Comparison of ENCODE assay signal across 10 cellular contexts in the genomic region with DNA sequence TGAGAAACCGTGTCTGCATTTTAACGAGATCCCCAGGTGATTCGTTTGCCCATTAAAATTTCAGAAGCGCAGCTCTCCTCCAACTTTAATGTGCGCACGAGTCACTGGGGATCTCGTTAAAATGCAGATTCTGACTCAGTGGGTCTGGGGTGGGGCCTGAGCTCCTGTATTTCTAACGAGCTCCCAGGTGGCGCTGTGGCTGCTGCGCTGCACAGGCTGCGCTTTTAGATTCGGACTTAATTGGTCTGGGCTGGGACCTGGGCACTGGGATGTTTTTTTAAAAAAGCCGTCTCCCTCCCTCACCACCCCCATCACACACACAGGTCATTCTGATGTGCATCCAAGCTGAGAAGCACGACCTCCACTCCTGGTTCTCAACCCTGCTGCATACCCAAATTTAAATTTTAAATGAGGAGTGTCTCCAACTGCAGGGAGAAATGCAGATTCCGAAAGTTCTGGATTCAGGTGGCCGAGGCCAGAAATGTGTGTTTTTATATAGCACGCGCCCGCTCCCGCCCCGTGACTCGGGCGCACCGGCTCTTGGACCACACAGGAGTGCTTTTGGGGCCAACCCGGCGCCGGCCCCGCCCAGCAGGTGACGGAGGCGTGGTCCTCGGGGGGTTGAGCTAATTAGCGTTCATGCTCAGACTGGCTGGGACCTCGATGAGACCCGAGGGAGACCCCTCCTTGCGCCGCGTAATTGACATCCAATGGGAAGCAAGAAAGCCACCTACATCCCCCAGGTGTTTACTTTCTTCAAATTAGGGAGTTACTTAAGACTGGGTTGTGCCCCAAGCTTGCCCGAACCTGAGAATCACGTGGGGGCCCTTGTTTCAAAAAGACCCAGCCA.
DNase-seq lines count a peak whose midpoint lies in the region; ATAC-seq and TF ChIP-seq lines count a peak whose summit lies in the region.
"Had no signal": no experiment of that assay in that cellular context is flagged by ENCODE, and none has a peak within 500 bp of the region (broad histone marks: within the 10 kb centered on the region; RNA-seq: fewer than 3 reads in every experiment).

No MANE protein-coding gene starts in this region.

- peaks cover 48% of the 10 kb centered on the region for H3K27me3 Mint-ChIP-seq in activated CD8-positive, alpha-beta memory T cell treated with anti-CD3 and anti-CD28 coated beads, Interleukin-2, amount 10 ng/mL, durations not matched to agents 7 days and 5 days

- H3K4me3 Mint-ChIP-seq in activated CD8-positive, alpha-beta memory T cell treated with anti-CD3 and anti-CD28 coated beads, Interleukin-2, amount 10 ng/mL, durations not matched to agents 7 days and 5 days, result no peak overlapping the region

- TF ChIP-seq EP300 in SK-N-SH (IDR thresholded peaks at IDR 0.05; ENCODE audit: borderline replicate concordance in 1 of 2, low read depth in 1 of 2, low read length in 1 of 2), result no peak

- H2AFZ ChIP-seq in SK-N-SH (ENCODE audit: low read depth), result no peak overlapping the region

- no peaks in the 10 kb centered on the region for H3K9me3 ChIP-seq in SK-N-SH

- no peak overlapping the region for H3K4me2 ChIP-seq in SK-N-SH
- H3K4me2 ChIP-seq: KMS-11 had no signal

- H3K4me1 ChIP-seq in SK-N-SH (ENCODE audit: control insufficient read depth in 1 of 2, insufficient read depth in 2 of 2, low read depth in 1 of 2, low read length in 1 of 2), result no peaks in the 10 kb centered on the region

- intact Hi-C loops in head of caudate nucleus (cut with DNase I), result no loop called here

- H3K27ac ChIP-seq in SK-N-SH (ENCODE audit: low read depth in 2 of 2, low read length in 1 of 2), result no peak overlapping the region
- H3K27ac ChIP-seq: KMS-11 had no signal

- no peak overlapping the region for H3K27ac Mint-ChIP-seq in activated CD8-positive, alpha-beta memory T cell treated with anti-CD3 and anti-CD28 coated beads, Interleukin-2, amount 10 ng/mL, durations not matched to agents 7 days and 5 days

- POLR2A ChIA-PET in SK-N-SH (lab: Yijun Ruan, JAX), result no interaction called here

- no peaks in the 10 kb centered on the region for H3K36me3 Mint-ChIP-seq in activated CD8-positive, alpha-beta memory T cell treated with anti-CD3 and anti-CD28 coated beads, Interleukin-2, amount 10 ng/mL, durations not matched to agents 7 days and 5 days

- H3K27me3 ChIP-seq in SK-N-SH (ENCODE audit: insufficient read depth), result no peaks in the 10 kb centered on the region

- TF ChIP-seq CTCF in GM12872 (IDR thresholded peaks at IDR 0.05; ENCODE audit: insufficient read depth, low read depth, low read length) (peak; percentile 11; the same call in 1 of the 3 replicates), SK-N-SH (IDR thresholded peaks at IDR 0.05) (no peak)

- ATAC-seq in activated CD8-positive, alpha-beta memory T cell treated with anti-CD3 and anti-CD28 coated beads, Interleukin-2, amount 10 ng/mL, durations not matched to agents 7 days and 5 days, result peak; percentile 40
- ATAC-seq in GM18873 (IDR thresholded peaks at IDR 0.05; ENCODE audit: low FRiP score, unreplicated experiment), result no peak

- no peak for TF ChIP-seq RAD21 in SK-N-SH (IDR thresholded peaks at IDR 0.05; ENCODE audit: low read length)

- H3K9me2 ChIP-seq in SK-N-SH, result no peaks in the 10 kb centered on the region

- no peak overlapping the region for H3K9ac ChIP-seq in SK-N-SH
- H3K9ac ChIP-seq: KMS-11 had no signal

- H3K79me2 ChIP-seq in SK-N-SH (ENCODE audit: insufficient read depth), result no peaks in the 10 kb centered on the region

- H3K9me3 Mint-ChIP-seq in activated CD8-positive, alpha-beta memory T cell treated with anti-CD3 and anti-CD28 coated beads, Interleukin-2, amount 10 ng/mL, durations not matched to agents 7 days and 5 days (ENCODE audit: low read depth), result no peaks in the 10 kb centered on the region

- 71% methylated on average over 38 of the region's 39 CpGs for WGBS in SK-N-SH (ENCODE audit: low lambda C conversion rate)

- no peaks in the 10 kb centered on the region for H4K20me1 ChIP-seq in SK-N-SH (ENCODE audit: insufficient read depth)

- no peaks in the 10 kb centered on the region for H3K36me3 ChIP-seq in SK-N-SH (replicated peaks in 1 of 2; ENCODE audit: control insufficient read depth in 1 of 2, insufficient read depth in 2 of 2, low read length in 1 of 2)

- peaks cover 22% of the 10 kb centered on the region for H3K4me1 Mint-ChIP-seq in activated CD8-positive, alpha-beta memory T cell treated with anti-CD3 and anti-CD28 coated beads, Interleukin-2, amount 10 ng/mL, durations not matched to agents 7 days and 5 days

- no peak overlapping the region for H3K4me3 ChIP-seq in SK-N-SH (ENCODE audit: low read depth in 2 of 2, low read length in 1 of 2)
- H3K4me3 ChIP-seq: lung had no signal

- peaks cover 6% of the 10 kb centered on the region for H3F3A ChIP-seq in SK-N-SH (replicated peaks; ENCODE audit: insufficient read depth)

- DNase-seq in activated CD8-positive, alpha-beta memory T cell treated with anti-CD3 and anti-CD28 coated beads, Interleukin-2, amount 10 ng/mL, durations not matched to agents 7 days and 5 days, result no peak
- DNase-seq in head of caudate nucleus (peak in 37 of 42 donors; percentile 14 to 83 (median 55)), retina (peak; percentile 38), SK-N-SH (no peak), SHP77 (lab: John Stamatoyannopoulos, UW) (no peak), AML-193 (lab: John Stamatoyannopoulos, UW) (no peak)

- CTCF ChIA-PET in activated CD8-positive, alpha-beta memory T cell treated with anti-CD3 and anti-CD28 coated beads, Interleukin-2, amount 10 ng/mL, durations not matched to agents 7 days and 5 days (lab: Charles Lee), result interaction anchor here (0.5 to 1.4 kb wide), 3 partner anchors 24 to 306 kb away, joined by 3 read pairs; no protein-coding TSS in a partner anchor
- CTCF ChIA-PET in SK-N-SH (lab: Yijun Ruan, JAX), result interaction anchor here (1.1 kb wide), 1 partner anchor 13 kb away, joined by 4 read pairs; no protein-coding TSS in a partner anchor

TF ChIP-seq in SK-N-SH, 30 proteins besides CTCF, POLR2A, EP300 and RAD21:
- TF ChIP-seq ELF1 (IDR thresholded peaks at IDR 0.05) (no peak), GATA2 (CRISPR knock-in tag; IDR thresholded peaks at IDR 0.05) (no peak), NRF1 (IDR thresholded peaks at IDR 0.05; ENCODE audit: low read depth, low read length) (no peak), POLR2AphosphoS5 (IDR thresholded peaks at IDR 0.05; ENCODE audit: low read depth, low read length) (no peak), YY1 (IDR thresholded peaks at IDR 0.05; ENCODE audit: low read depth) (no peak), NFIC (IDR thresholded peaks at IDR 0.05; ENCODE audit: borderline replicate concordance) (no peak), RFX5 (IDR thresholded peaks at IDR 0.05; ENCODE audit: low read length) (no peak)
- TF ChIP-seq, protein P1, sequence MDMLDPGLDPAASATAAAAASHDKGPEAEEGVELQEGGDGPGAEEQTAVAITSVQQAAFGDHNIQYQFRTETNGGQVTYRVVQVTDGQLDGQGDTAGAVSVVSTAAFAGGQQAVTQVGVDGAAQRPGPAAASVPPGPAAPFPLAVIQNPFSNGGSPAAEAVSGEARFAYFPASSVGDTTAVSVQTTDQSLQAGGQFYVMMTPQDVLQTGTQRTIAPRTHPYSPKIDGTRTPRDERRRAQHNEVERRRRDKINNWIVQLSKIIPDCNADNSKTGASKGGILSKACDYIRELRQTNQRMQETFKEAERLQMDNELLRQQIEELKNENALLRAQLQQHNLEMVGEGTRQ (IDR thresholded peaks at IDR 0.05; ENCODE audit: borderline replicate concordance, low read depth, low read length), result no peak
- TF ChIP-seq, protein P2, sequence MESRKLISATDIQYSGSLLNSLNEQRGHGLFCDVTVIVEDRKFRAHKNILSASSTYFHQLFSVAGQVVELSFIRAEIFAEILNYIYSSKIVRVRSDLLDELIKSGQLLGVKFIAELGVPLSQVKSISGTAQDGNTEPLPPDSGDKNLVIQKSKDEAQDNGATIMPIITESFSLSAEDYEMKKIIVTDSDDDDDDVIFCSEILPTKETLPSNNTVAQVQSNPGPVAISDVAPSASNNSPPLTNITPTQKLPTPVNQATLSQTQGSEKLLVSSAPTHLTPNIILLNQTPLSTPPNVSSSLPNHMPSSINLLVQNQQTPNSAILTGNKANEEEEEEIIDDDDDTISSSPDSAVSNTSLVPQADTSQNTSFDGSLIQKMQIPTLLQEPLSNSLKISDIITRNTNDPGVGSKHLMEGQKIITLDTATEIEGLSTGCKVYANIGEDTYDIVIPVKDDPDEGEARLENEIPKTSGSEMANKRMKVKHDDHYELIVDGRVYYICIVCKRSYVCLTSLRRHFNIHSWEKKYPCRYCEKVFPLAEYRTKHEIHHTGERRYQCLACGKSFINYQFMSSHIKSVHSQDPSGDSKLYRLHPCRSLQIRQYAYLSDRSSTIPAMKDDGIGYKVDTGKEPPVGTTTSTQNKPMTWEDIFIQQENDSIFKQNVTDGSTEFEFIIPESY (IDR thresholded peaks at IDR 0.05; ENCODE audit: borderline replicate concordance, low read depth), result no peak

Comparison
In these comparisons a context has a peak if more than half of its experiments do, and no peak if none do; other contexts are left out.
1. DNase-seq: peak in head of caudate nucleus (37 of 42) and retina (single experiment); none in activated CD8-positive, alpha-beta memory T cell treated with anti-CD3 and anti-CD28 coated beads, Interleukin-2, amount 10 ng/mL, durations not matched to agents 7 days and 5 days (single experiment), SK-N-SH (single experiment), SHP77 (0 of 2) and AML-193 (0 of 2).